Comparison of ENCODE assay signal across 1 cellular context in the genomic region with DNA sequence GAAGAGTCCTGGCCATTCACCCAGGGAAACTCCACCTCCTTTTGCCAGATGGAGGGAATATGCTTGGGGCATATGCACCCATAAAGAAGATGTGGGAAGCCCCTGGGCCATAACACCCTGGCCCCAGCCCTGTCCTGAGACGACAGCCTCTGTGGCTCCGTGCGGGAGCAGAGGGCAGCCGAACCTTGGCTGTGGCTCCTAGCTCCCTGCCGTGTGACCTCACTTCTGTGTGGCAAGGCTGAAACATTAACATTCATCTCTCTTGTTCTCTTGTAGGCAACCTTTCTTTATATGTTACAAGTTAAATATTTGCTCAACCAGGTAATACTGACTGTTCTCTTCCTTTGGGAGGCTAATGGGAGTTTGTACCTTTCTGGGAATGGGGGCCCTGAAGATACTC.
TF ChIP-seq lines count a peak whose summit lies in the region.

No MANE protein-coding gene starts in this region.

TF ChIP-seq in HepG2, 621 proteins besides CTCF, POLR2A, EP300 and RAD21 (continued from another document):
- TF ChIP-seq ZNF329 (CRISPR knock-in tag; IDR thresholded peaks at IDR 0.05; ENCODE audit: low read depth) (no peak), MEF2D (CRISPR knock-in tag; IDR thresholded peaks at IDR 0.05) (no peak), KDM1A (CRISPR knock-in tag; IDR thresholded peaks at IDR 0.05) (no peak), ZNF296 (CRISPR knock-in tag; conservative IDR thresholded peaks at IDR 0.05) (no peak), RARA (CRISPR knock-in tag; IDR thresholded peaks at IDR 0.05) (peak; percentile 68), ZNF264 (CRISPR knock-in tag; IDR thresholded peaks at IDR 0.05) (no peak), ZNF317 (CRISPR knock-in tag; IDR thresholded peaks at IDR 0.05) (no peak), NCOA2 (CRISPR knock-in tag; IDR thresholded peaks at IDR 0.05) (no peak), JUND (CRISPR knock-in tag; IDR thresholded peaks at IDR 0.05) (0 out of 2 replicates have a peak, but pooled peaks have one; percentile 13), TCF7 (IDR thresholded peaks at IDR 0.05; ENCODE audit: low read depth) (peak; percentile 12; the same call in 1 of the 2 replicates), ZBTB7B (CRISPR knock-in tag; IDR thresholded peaks at IDR 0.05) (0 out of 2 replicates have a peak, but pooled peaks have one; percentile 45), NR2F6 (IDR thresholded peaks at IDR 0.05) (no peak), NR2F6 (CRISPR knock-in tag; IDR thresholded peaks at IDR 0.05) (peak; percentile 70; the same call in 1 of the 2 replicates), LCORL (IDR thresholded peaks at IDR 0.05) (no peak), LCORL (CRISPR knock-in tag; IDR thresholded peaks at IDR 0.05) (peak; percentile 37; the same call in 1 of the 2 replicates), NCOR1 (IDR thresholded peaks at IDR 0.05; ENCODE audit: borderline replicate concordance, low read length) (0 out of 2 replicates have a peak, but pooled peaks have one; percentile 14), PATZ1 (CRISPR knock-in tag; IDR thresholded peaks at IDR 0.05) (peak; percentile 17; the same call in 1 of the 2 replicates), ZNF574 (CRISPR knock-in tag; IDR thresholded peaks at IDR 0.05) (no peak), HNRNPL (IDR thresholded peaks at IDR 0.05; ENCODE audit: low read depth, low read length) (peak; percentile 59; the same call in 1 of the 2 replicates), ZNF776 (CRISPR knock-in tag; IDR thresholded peaks at IDR 0.05) (no peak), ZBTB21 (CRISPR knock-in tag; IDR thresholded peaks at IDR 0.05) (0 out of 2 replicates have a peak, but pooled peaks have one; percentile 20), ATRX (CRISPR knock-in tag; IDR thresholded peaks at IDR 0.05; ENCODE audit: borderline replicate concordance) (no peak), ASH2L (IDR thresholded peaks at IDR 0.05; ENCODE audit: insufficient read length, low read depth, low read length) (peak; percentile 8), ADNP (CRISPR knock-in tag; IDR thresholded peaks at IDR 0.05) (no peak), ZNF501 (CRISPR knock-in tag; IDR thresholded peaks at IDR 0.05) (no peak; the same call in 1 of the 2 replicates), FOXA1 (IDR thresholded peaks at IDR 0.05) (no peak), FOXA1 (CRISPR knock-in tag; IDR thresholded peaks at IDR 0.05) (0 out of 2 replicates have a peak, but pooled peaks have one; percentile 17), SALL1 (CRISPR knock-in tag; IDR thresholded peaks at IDR 0.05) (0 out of 2 replicates have a peak, but pooled peaks have one; percentile 32), TERF1 (CRISPR knock-in tag; IDR thresholded peaks at IDR 0.05) (no peak), ZBTB20 (CRISPR knock-in tag; IDR thresholded peaks at IDR 0.05; ENCODE audit: borderline replicate concordance, low read depth) (0 out of 2 replicates have a peak, but pooled peaks have one; percentile 41), ZNF703 (CRISPR knock-in tag; IDR thresholded peaks at IDR 0.05; ENCODE audit: borderline replicate concordance) (no peak), CEBPG (CRISPR knock-in tag; IDR thresholded peaks at IDR 0.05) (0 out of 2 replicates have a peak, but pooled peaks have one; percentile 20), ATF2 (CRISPR knock-in tag; IDR thresholded peaks at IDR 0.05) (0 out of 2 replicates have a peak, but pooled peaks have one; percentile 22)
- TF ChIP-seq, protein P1, sequence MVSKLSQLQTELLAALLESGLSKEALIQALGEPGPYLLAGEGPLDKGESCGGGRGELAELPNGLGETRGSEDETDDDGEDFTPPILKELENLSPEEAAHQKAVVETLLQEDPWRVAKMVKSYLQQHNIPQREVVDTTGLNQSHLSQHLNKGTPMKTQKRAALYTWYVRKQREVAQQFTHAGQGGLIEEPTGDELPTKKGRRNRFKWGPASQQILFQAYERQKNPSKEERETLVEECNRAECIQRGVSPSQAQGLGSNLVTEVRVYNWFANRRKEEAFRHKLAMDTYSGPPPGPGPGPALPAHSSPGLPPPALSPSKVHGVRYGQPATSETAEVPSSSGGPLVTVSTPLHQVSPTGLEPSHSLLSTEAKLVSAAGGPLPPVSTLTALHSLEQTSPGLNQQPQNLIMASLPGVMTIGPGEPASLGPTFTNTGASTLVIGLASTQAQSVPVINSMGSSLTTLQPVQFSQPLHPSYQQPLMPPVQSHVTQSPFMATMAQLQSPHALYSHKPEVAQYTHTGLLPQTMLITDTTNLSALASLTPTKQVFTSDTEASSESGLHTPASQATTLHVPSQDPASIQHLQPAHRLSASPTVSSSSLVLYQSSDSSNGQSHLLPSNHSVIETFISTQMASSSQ (IDR thresholded peaks at IDR 0.05; ENCODE audit: low read depth): 0 out of 2 replicates have a peak, but pooled peaks have one; percentile 34
- TF ChIP-seq, protein P1 (CRISPR knock-in tag; IDR thresholded peaks at IDR 0.05; ENCODE audit: borderline replicate concordance): no peak; the same call in 1 of the 2 replicates
